ENCODE assay signal across 26 cellular contexts in the genomic region with DNA sequence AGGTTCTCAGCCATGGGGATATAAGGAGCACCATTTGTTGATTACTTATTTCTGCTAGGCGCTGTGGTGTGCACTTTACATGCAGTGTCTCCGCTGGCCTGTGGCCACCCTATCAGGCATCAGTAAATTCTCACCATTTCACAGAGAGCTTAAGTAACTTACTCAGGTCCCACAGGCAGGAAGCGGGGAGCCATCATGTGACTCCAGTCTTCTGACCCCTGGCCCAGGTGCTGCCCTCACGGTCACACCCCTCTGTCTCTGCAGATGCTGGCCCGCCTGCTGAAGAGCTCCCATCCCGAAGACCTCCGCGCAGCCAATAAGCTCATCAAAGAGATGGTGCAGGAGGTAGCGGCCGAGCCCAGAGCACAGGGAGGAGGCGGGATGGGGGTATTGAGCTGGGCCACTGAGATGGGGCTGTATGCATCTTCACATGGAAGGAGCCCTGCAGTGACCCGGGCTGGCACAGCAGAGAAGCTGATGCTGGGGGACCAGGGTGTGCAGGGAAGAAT. TPM values are rescaled to one million over a fixed set of nuclear protein-coding genes. Genes with fewer than 3 reads are reported as not detected.
"Had no signal": no experiment of that assay in that cellular context is flagged by ENCODE, and none has a peak within 500 bp of the region (broad histone marks: within the 10 kb centered on the region; RNA-seq: fewer than 3 reads in every experiment).

No MANE protein-coding gene starts in this region.

- H3K9me3 Mint-ChIP-seq: activated naive CD4-positive, alpha-beta T cell treated with anti-CD3 and anti-CD28 coated beads, Interleukin-2, amount 50 U/mL, for 24 hours; WTC11 had no signal

- H3K27me3 ChIP-seq: breast epithelium had no signal

- H3K27me3 Mint-ChIP-seq: activated naive CD4-positive, alpha-beta T cell treated with anti-CD3 and anti-CD28 coated beads, Interleukin-2, amount 50 U/mL, for 24 hours; T-helper 17 cell had no signal

- H3K27ac Mint-ChIP-seq: activated CD8-positive, alpha-beta T cell treated with anti-CD3 and anti-CD28 coated beads, Interleukin-2, amount 10 ng/mL, durations not matched to agents 7 days and 5 days; activated naive CD4-positive, alpha-beta T cell treated with anti-CD3 and anti-CD28 coated beads, Interleukin-2, amount 50 U/mL, for 24 hours; T-helper 17 cell; WTC11 had no signal

- H3K36me3 ChIP-seq: breast epithelium had no signal

- H3K9me3 ChIP-seq: breast epithelium had no signal

- ATAC-seq: activated CD8-positive, alpha-beta T cell treated with anti-CD3 and anti-CD28 coated beads, Interleukin-2, amount 10 ng/mL, durations not matched to agents 7 days and 5 days; T-helper 17 cell; WTC11 had no signal

- DNase-seq: activated CD4-positive, alpha-beta T cell treated with anti-CD3 and anti-CD28 coated beads for 48 hours; activated CD4-positive, alpha-beta T cell treated with anti-CD3 and anti-CD28 coated beads, Interleukin-2, amount 50 U/mL, for 4 hours; activated CD4-positive, CD25-positive, alpha-beta regulatory T cell treated with anti-CD3 and anti-CD28 coated beads, Interleukin-2, amount 50 U/mL, for 72 hours; activated CD8-positive, alpha-beta memory T cell treated with anti-CD3 and anti-CD28 coated beads, Interleukin-2, amount 50 U/mL, for 48 hours; activated CD8-positive, alpha-beta T cell treated with anti-CD3 and anti-CD28 coated beads, Interleukin-2, amount 10 ng/mL, durations not matched to agents 7 days and 5 days; activated T-cell treated with anti-CD3 and anti-CD28 coated beads, Interleukin-2, amount 50 U/mL, for 1 hour; aorta; caudate nucleus; KG1; NCI-H1048; NCI-H1417; NCI-H2029; NCI-H2107; NCI-H2171 treated with DMSO at 0.1 percent for 48 hours; NCI-H345; NCI-H510A; NCI-H69; NK-92 treated with Interleukin-12 subunit alpha and Interleukin-12 subunit beta, amount 100 ng/mL, for 24 hours; SIG-M5; T-helper 17 cell; T-helper 9 cell had no signal

- H3K4me3 Mint-ChIP-seq: activated CD8-positive, alpha-beta T cell treated with anti-CD3 and anti-CD28 coated beads, Interleukin-2, amount 10 ng/mL, durations not matched to agents 7 days and 5 days; activated naive CD4-positive, alpha-beta T cell treated with anti-CD3 and anti-CD28 coated beads, Interleukin-2, amount 50 U/mL, for 24 hours; T-helper 17 cell; WTC11 had no signal

- H3K27ac ChIP-seq: breast epithelium had no signal

- H3K4me3 ChIP-seq: breast epithelium had no signal

RNA-seq across cellular contexts. Expression of a gene that starts 41.5 kb away (rescaled TPM):
- total RNA-seq: activated CD8-positive, alpha-beta T cell treated with anti-CD3 and anti-CD28 coated beads, Interleukin-2, amount 10 ng/mL, durations not matched to agents 7 days and 5 days; LHCN-M2; M059J had no signal
